In genomic region chr7:94130716-94131115, GRCh38 we compare ENCODE assay signal across 24 cellular contexts.
"Had no signal": no experiment of that assay in that cellular context is flagged by ENCODE, and none has a peak within 500 bp of the region (broad histone marks: within the 10 kb centered on the region; RNA-seq: fewer than 3 reads in every experiment).

No MANE protein-coding gene starts in this region.

- H3K4me1 ChIP-seq: breast epithelium, neural progenitor cell had no signal

- ATAC-seq: activated T-cell treated with anti-CD3 and anti-CD28 coated beads, Interleukin-2, amount 50 U/mL, for 72 hours; left colon; naive thymus-derived CD8-positive, alpha-beta T cell; right cardiac atrium had no signal

- H2AFZ ChIP-seq: neural progenitor cell had no signal

- H3K27ac ChIP-seq: breast epithelium, neural progenitor cell, tibial nerve, VCaP had no signal

- H3K9me3 Mint-ChIP-seq: activated naive CD4-positive, alpha-beta T cell treated with anti-CD3 and anti-CD28 coated beads, Interleukin-2, amount 10 ng/mL, durations not matched to agents 7 days and 5 days; activated naive CD8-positive, alpha-beta T cell treated with anti-CD3 and anti-CD28 coated beads, Interleukin-2, amount 10 ng/mL, durations not matched to agents 7 days and 5 days; activated T-cell treated with anti-CD3 and anti-CD28 coated beads, Interleukin-2, amount 50 U/mL, for 72 hours; naive thymus-derived CD8-positive, alpha-beta T cell; neural progenitor cell had no signal

- H3K9me3 ChIP-seq: breast epithelium, tibial nerve had no signal

- DNase-seq: activated CD4-positive, alpha-beta T cell treated with anti-CD3 and anti-CD28 coated beads for 4 hours; activated CD4-positive, alpha-beta T cell treated with anti-CD3 and anti-CD28 coated beads, Interleukin-2, amount 50 U/mL, for 4 hours; activated effector memory CD4-positive, alpha-beta T cell treated with Interleukin-2 at 50 U/mL for 16 hours; activated naive CD4-positive, alpha-beta T cell treated with anti-CD3 and anti-CD28 coated beads, Interleukin-2, amount 10 ng/mL, durations not matched to agents 7 days and 5 days; activated naive CD8-positive, alpha-beta T cell treated with anti-CD3 and anti-CD28 coated beads, Interleukin-2, amount 10 ng/mL, durations not matched to agents 7 days and 5 days; activated T-cell treated with anti-CD3 and anti-CD28 coated beads for 4 hours; activated T-cell treated with anti-CD3 and anti-CD28 coated beads, Interleukin-2, amount 50 U/mL, for 72 hours; amygdala; central memory CD4-positive, alpha-beta T cell; dermis blood vessel endothelial cell; effector CD8-positive, alpha-beta T cell; head of caudate nucleus; hippocampal formation; kidney; left colon; naive thymus-derived CD8-positive, alpha-beta T cell; occipital lobe; right cardiac atrium; stimulated activated CD4-positive, alpha-beta T cell treated with anti-CD3 and anti-CD28 coated beads, Interleukin-2, amount 100 ng/mL, for 48 hours; stimulated activated naive CD4-positive, alpha-beta T cell treated with Interleukin-2 at 50 U/mL for 16 hours had no signal

- H3K4me2 ChIP-seq: neural progenitor cell had no signal

- H3K36me3 ChIP-seq: breast epithelium, neural progenitor cell, tibial nerve had no signal

- H3K36me3 Mint-ChIP-seq: activated naive CD4-positive, alpha-beta T cell treated with anti-CD3 and anti-CD28 coated beads, Interleukin-2, amount 10 ng/mL, durations not matched to agents 7 days and 5 days; activated naive CD8-positive, alpha-beta T cell treated with anti-CD3 and anti-CD28 coated beads, Interleukin-2, amount 10 ng/mL, durations not matched to agents 7 days and 5 days; naive thymus-derived CD8-positive, alpha-beta T cell; neural progenitor cell had no signal

- H3K4me3 ChIP-seq: breast epithelium, neural progenitor cell, tibial nerve had no signal

- H3K27ac Mint-ChIP-seq: activated naive CD4-positive, alpha-beta T cell treated with anti-CD3 and anti-CD28 coated beads, Interleukin-2, amount 10 ng/mL, durations not matched to agents 7 days and 5 days; activated naive CD8-positive, alpha-beta T cell treated with anti-CD3 and anti-CD28 coated beads, Interleukin-2, amount 10 ng/mL, durations not matched to agents 7 days and 5 days; activated T-cell treated with anti-CD3 and anti-CD28 coated beads, Interleukin-2, amount 50 U/mL, for 72 hours; naive thymus-derived CD8-positive, alpha-beta T cell; neural progenitor cell had no signal

- H3K9ac ChIP-seq: neural progenitor cell had no signal

- H3K4me3 Mint-ChIP-seq: activated naive CD4-positive, alpha-beta T cell treated with anti-CD3 and anti-CD28 coated beads, Interleukin-2, amount 10 ng/mL, durations not matched to agents 7 days and 5 days; activated naive CD8-positive, alpha-beta T cell treated with anti-CD3 and anti-CD28 coated beads, Interleukin-2, amount 10 ng/mL, durations not matched to agents 7 days and 5 days; activated T-cell treated with anti-CD3 and anti-CD28 coated beads, Interleukin-2, amount 50 U/mL, for 72 hours; naive thymus-derived CD8-positive, alpha-beta T cell; neural progenitor cell had no signal

- H3K27me3 ChIP-seq: breast epithelium, neural progenitor cell, tibial nerve had no signal

- H3K27me3 Mint-ChIP-seq: activated naive CD4-positive, alpha-beta T cell treated with anti-CD3 and anti-CD28 coated beads, Interleukin-2, amount 10 ng/mL, durations not matched to agents 7 days and 5 days had no signal

- H3K4me1 Mint-ChIP-seq: activated naive CD4-positive, alpha-beta T cell treated with anti-CD3 and anti-CD28 coated beads, Interleukin-2, amount 10 ng/mL, durations not matched to agents 7 days and 5 days; activated naive CD8-positive, alpha-beta T cell treated with anti-CD3 and anti-CD28 coated beads, Interleukin-2, amount 10 ng/mL, durations not matched to agents 7 days and 5 days; naive thymus-derived CD8-positive, alpha-beta T cell had no signal
